ENCODE assay signal across 12 cellular contexts in genomic region chr9:98851730-98852462, GRCh38. TPM values are rescaled to one million over a fixed set of nuclear protein-coding genes. Genes with fewer than 3 reads are reported as not detected.
A peak's percentile ranks its signal among the peaks of the same experiment; 100 is the strongest.
DNase-seq lines count a peak whose midpoint lies in the region; ATAC-seq and TF ChIP-seq lines count a peak whose summit lies in the region.
"Had no signal": no experiment of that assay in that cellular context is flagged by ENCODE, and none has a peak within 500 bp of the region (broad histone marks: within the 10 kb centered on the region; RNA-seq: fewer than 3 reads in every experiment).

No MANE protein-coding gene starts in this region.

- H3K4me3 ChIP-seq in GM23248, result no peak overlapping the region
- H3K4me3 ChIP-seq: thoracic aorta had no signal

- H3K27me3 ChIP-seq in GM23248 (replicated peaks; ENCODE audit: insufficient read depth), result no peaks in the 10 kb centered on the region

- no peak overlapping the region for H3K4me3 Mint-ChIP-seq in activated CD4-positive, alpha-beta T cell treated with anti-CD3 and anti-CD28 coated beads, Interleukin-2, amount 10 ng/mL, durations not matched to agents 24 days and 14 days
- H3K4me3 Mint-ChIP-seq: T-helper 2 cell treated with Interferon-gamma antibody and Interleukin-4, amounts not matched to agents 5 μg/mL and 100 μg/mL, for 36 hours had no signal

- no peaks in the 10 kb centered on the region for H3K79me2 ChIP-seq in GM23248 (ENCODE audit: insufficient read depth)
- H3K79me2 ChIP-seq: parathyroid adenoma had no signal

- H3K9me2 ChIP-seq in GM23248 (ENCODE audit: insufficient read depth), result no peaks in the 10 kb centered on the region

- no peak overlapping the region for H3K4me2 ChIP-seq in GM23248 (ENCODE audit: unreplicated experiment)

- H3K36me3 ChIP-seq in GM23248 (ENCODE audit: low read depth), result no peaks in the 10 kb centered on the region
- H3K36me3 ChIP-seq: thoracic aorta had no signal

- H3K4me1 ChIP-seq in GM23248 (ENCODE audit: insufficient read depth), result peaks cover 24% of the 10 kb centered on the region
- H3K4me1 ChIP-seq: parathyroid adenoma had no signal

- H3K4me1 Mint-ChIP-seq in activated CD4-positive, alpha-beta T cell treated with anti-CD3 and anti-CD28 coated beads, Interleukin-2, amount 10 ng/mL, durations not matched to agents 24 days and 14 days, result peaks cover 15% of the 10 kb centered on the region

- H3K27ac ChIP-seq in GM23248, result no peak overlapping the region
- H3K27ac ChIP-seq: parathyroid adenoma, thoracic aorta had no signal

- no peak overlapping the region for H3K9ac ChIP-seq in GM23248
- H3K9ac ChIP-seq: parathyroid adenoma had no signal

- no peak overlapping the region for H3K27ac Mint-ChIP-seq in activated CD4-positive, alpha-beta T cell treated with anti-CD3 and anti-CD28 coated beads, Interleukin-2, amount 10 ng/mL, durations not matched to agents 24 days and 14 days
- H3K27ac Mint-ChIP-seq: T-helper 2 cell treated with Interferon-gamma antibody and Interleukin-4, amounts not matched to agents 5 μg/mL and 100 μg/mL, for 36 hours had no signal

- H3F3A ChIP-seq in GM23248 (ENCODE audit: insufficient read depth), result peaks cover 14% of the 10 kb centered on the region

- 90 to 94% methylated on average over 6 of the region's 6 CpGs for WGBS in GM23248 (ENCODE audit: low coverage in 1 of 2, low lambda C conversion rate in 2 of 2, missing lambda C conversion rate in 2 of 2), 2 experiments

- no peaks in the 10 kb centered on the region for H3K36me3 Mint-ChIP-seq in activated CD4-positive, alpha-beta T cell treated with anti-CD3 and anti-CD28 coated beads, Interleukin-2, amount 10 ng/mL, durations not matched to agents 24 days and 14 days (ENCODE audit: low read depth)

- no peak for TF ChIP-seq POLR2A in erythroblast (IDR thresholded peaks at IDR 0.05; ENCODE audit: low read length)

- DNase-seq in MV-4-11 (lab: John Stamatoyannopoulos, UW) (peak; percentile 67), erythroblast (lab: John Stamatoyannopoulos, UW) (peak; percentile 90 to 92), mucosa of gallbladder (ENCODE audit: low spot score) (no peak), GM23248 (no peak)
- peak; percentile 74 for DNase-seq in activated CD4-positive, alpha-beta T cell treated with anti-CD3 and anti-CD28 coated beads, Interleukin-2, amount 10 ng/mL, durations not matched to agents 24 days and 14 days
- DNase-seq in stimulated activated CD4-positive, alpha-beta T cell treated with anti-CD3 and anti-CD28 coated beads, Interleukin-4, amount 100 ng/mL, for 4 hours, result peak; percentile 6 to 24
- DNase-seq: NCI-H2171 had no signal

- ATAC-seq in GM18517 (IDR thresholded peaks at IDR 0.05; ENCODE audit: unreplicated experiment), result no peak
- ATAC-seq: esophagus mucosa had no signal

- H4K20me1 ChIP-seq in GM23248 (ENCODE audit: insufficient read depth), result no peaks in the 10 kb centered on the region

- H3K9me3 Mint-ChIP-seq in activated CD4-positive, alpha-beta T cell treated with anti-CD3 and anti-CD28 coated beads, Interleukin-2, amount 10 ng/mL, durations not matched to agents 24 days and 14 days, result no peaks in the 10 kb centered on the region
- H3K9me3 Mint-ChIP-seq: T-helper 2 cell treated with Interferon-gamma antibody and Interleukin-4, amounts not matched to agents 5 μg/mL and 100 μg/mL, for 36 hours had no signal

- no peak overlapping the region for H2AFZ ChIP-seq in GM23248
- H2AFZ ChIP-seq: parathyroid adenoma had no signal

- peaks cover 5% of the 10 kb centered on the region for H3K27me3 Mint-ChIP-seq in activated CD4-positive, alpha-beta T cell treated with anti-CD3 and anti-CD28 coated beads, Interleukin-2, amount 10 ng/mL, durations not matched to agents 24 days and 14 days

- in situ Hi-C loops in GM23248 (cut with MboI), result loop anchor here (10.0 kb wide), 1 partner anchor 283 kb away; no protein-coding TSS in a partner anchor

- H3K9me3 ChIP-seq in GM23248 (ENCODE audit: low read depth), result no peaks in the 10 kb centered on the region
- H3K9me3 ChIP-seq: thoracic aorta had no signal

- intact Hi-C loops in activated CD4-positive, alpha-beta T cell treated with anti-CD3 and anti-CD28 coated beads, Interleukin-2, amount 10 ng/mL, durations not matched to agents 24 days and 14 days (cut with micrococcal nuclease), result no loop called here

RNA-seq across cellular contexts. Expression of gene GALNT12, which starts 44.4 kb away (rescaled TPM):
- 2.8 and 3.6 TPM in 2 replicates for total RNA-seq in activated CD4-positive, alpha-beta T cell treated with anti-CD3 and anti-CD28 coated beads, Interleukin-2, amount 10 ng/mL, durations not matched to agents 24 days and 14 days
- total RNA-seq in mucosa of gallbladder, result 28.6 TPM
- 7.8 and 10.1 TPM in 2 replicates for total RNA-seq in GM23248 (2014; rRNA removed; shearing (Covaris generic))
- polyA plus RNA-seq in GM23248 (2016; fragmentation: Nextera tagmentation; extraction: Ambion mirVana), result 0.74 and 1.5 TPM in 2 replicates

RNA-seq across cellular contexts. Expression of gene ANKS6, which starts 55.5 kb away (rescaled TPM):
- 13.4 and 13.6 TPM in 2 replicates for total RNA-seq in activated CD4-positive, alpha-beta T cell treated with anti-CD3 and anti-CD28 coated beads, Interleukin-2, amount 10 ng/mL, durations not matched to agents 24 days and 14 days
- total RNA-seq in mucosa of gallbladder, result 22.6 TPM
- total RNA-seq in GM23248 (2014; rRNA removed; shearing (Covaris generic)), result 14.4 and 26.4 TPM in 2 replicates
- polyA plus RNA-seq in GM23248 (2016; fragmentation: Nextera tagmentation; extraction: Ambion mirVana), result 6.1 and 7.1 TPM in 2 replicates

Comparison
In these comparisons a context has a peak if more than half of its experiments do, and no peak if none do; other contexts are left out.
1. DNase-seq: peak in MV-4-11 (single experiment), activated CD4-positive, alpha-beta T cell treated with anti-CD3 and anti-CD28 coated beads, Interleukin-2, amount 10 ng/mL, durations not matched to agents 24 days and 14 days (single experiment), erythroblast (2 of 2) and stimulated activated CD4-positive, alpha-beta T cell treated with anti-CD3 and anti-CD28 coated beads, Interleukin-4, amount 100 ng/mL, for 4 hours (2 of 2); none in mucosa of gallbladder (single experiment) and GM23248 (single experiment).